ENCODE assay signal across 28 cellular contexts in genomic region chr18:4987452-4988405, GRCh38.
A peak's percentile ranks its signal among the peaks of the same experiment; 100 is the strongest.
DNase-seq lines count a peak whose midpoint lies in the region; ATAC-seq, FAIRE-seq and TF ChIP-seq lines count a peak whose summit lies in the region.
"Had no signal": no experiment of that assay in that cellular context is flagged by ENCODE, and none has a peak within 500 bp of the region (broad histone marks: within the 10 kb centered on the region; RNA-seq: fewer than 3 reads in every experiment).

No MANE protein-coding gene starts in this region.

- H2AK5ac ChIP-seq in H1 (ENCODE audit: low read depth, low read length) = no peak overlapping the region

- no peak overlapping the region for H4K5ac ChIP-seq in H1 (ENCODE audit: insufficient read length, low read depth, low read length)

- no peaks in the 10 kb centered on the region for H3K79me1 ChIP-seq in H1 (ENCODE audit: low read depth, low read length)

- H3K4me3 ChIP-seq in H1 (ENCODE audit: extremely low read depth in 1 of 4, insufficient read depth in 2 of 4, low read depth in 3 of 4, low read length in 4 of 4) = no peak overlapping the region
- H3K4me3 ChIP-seq in coronary artery = no peak overlapping the region
- H3K4me3 ChIP-seq in testis = no peak overlapping the region
- H3K4me3 ChIP-seq: breast epithelium, gastrocnemius medialis, SJSA1, suprapubic skin had no signal

- H3K36me3 ChIP-seq in H1 (ENCODE audit: control insufficient read depth in 2 of 4, insufficient read depth in 4 of 4, low read length in 3 of 4) (peaks cover 0 to 3% (median 0%) of the 10 kb centered on the region in 4 experiments; a peak in 2 of 8 replicates), testis (ENCODE audit: low read depth, missing control alignments) (no peaks in the 10 kb centered on the region)
- H3K36me3 ChIP-seq: breast epithelium, gastrocnemius medialis, SJSA1, suprapubic skin had no signal

- TF ChIP-seq CTCF in H1 (IDR thresholded peaks at IDR 0.05; ENCODE audit: control extremely low read depth in 1 of 3, insufficient read depth in 1 of 3, low read depth in 1 of 3, low read length in 3 of 3) = no peak
- no peak for TF ChIP-seq CTCF in coronary artery (IDR thresholded peaks at IDR 0.05)
- no peak for TF ChIP-seq CTCF in testis (IDR thresholded peaks at IDR 0.05)

- no peak overlapping the region for H2BK120ac ChIP-seq in H1 (replicated peaks; ENCODE audit: low read depth, low read length)

- DNase-seq in NCI-H446 (lab: John Stamatoyannopoulos, UW) (peak; percentile 7 to 45), NCI-H446 treated with DMSO at 0.1 percent for 48 hours (lab: John Stamatoyannopoulos, UW) (no peak), NCI-H187 (lab: John Stamatoyannopoulos, UW) (peak; percentile 19 to 28), H1 (ENCODE audit: low read depth in 1 of 2, low spot score in 2 of 2) (no peak), sciatic nerve (ENCODE audit: low spot score) (no peak), coronary artery (ENCODE audit: low spot score) (no peak), epidermal melanocyte (ENCODE audit: insufficient read length, low spot score) (no peak), testis (no peak)
- DNase-seq: activated CD4-positive, alpha-beta T cell treated with anti-CD3 and anti-CD28 coated beads for 48 hours; activated T-cell treated with anti-CD3 and anti-CD28 coated beads for 4 hours; Caco-2; DND-41; gastrocnemius medialis; GOT3; immature natural killer cell; KBM-7; mammary epithelial cell; NCI-H1436; NCI-H82; stimulated activated naive CD4-positive, alpha-beta T cell treated with Interleukin-2 at 50 U/mL for 16 hours; T-helper 9 cell had no signal

- H2AFZ ChIP-seq in H1 (ENCODE audit: low read length) = no peak overlapping the region

- no peak overlapping the region for H3K23ac ChIP-seq in H1 (ENCODE audit: insufficient read length)

- no peak overlapping the region for H2BK20ac ChIP-seq in H1 (ENCODE audit: low read length)

- TF ChIP-seq RAD21 in H1 (IDR thresholded peaks at IDR 0.05 in 1 of 2, conservative IDR thresholded peaks at IDR 0.05 in 1 of 2; ENCODE audit: low read depth in 2 of 2, low read length in 2 of 2) = no peak

- no peaks in the 10 kb centered on the region; the same call in 1 of the 2 replicates for H3K23me2 ChIP-seq in H1 (ENCODE audit: low read depth, low read length)

- TF ChIP-seq POLR2A in H1 (IDR thresholded peaks at IDR 0.05; ENCODE audit: control extremely low read depth in 1 of 2, low read depth in 2 of 2, low read length in 2 of 2) (no peak), testis (IDR thresholded peaks at IDR 0.05) (no peak)

- ATAC-seq in sciatic nerve = peak; percentile 17
- ATAC-seq: gastrocnemius medialis had no signal

- H3K4me1 ChIP-seq in H1 (replicated peaks in 1 of 4; ENCODE audit: control insufficient read depth in 3 of 4, insufficient read depth in 4 of 4, low read length in 3 of 4) (peaks cover 0 to 6% (median 0%) of the 10 kb centered on the region in 4 experiments; a peak in 2 of 7 replicates), testis (no peaks in the 10 kb centered on the region)
- H3K4me1 ChIP-seq: breast epithelium, Caco-2, gastrocnemius medialis, SJSA1, suprapubic skin had no signal

- H4K8ac ChIP-seq in H1 (ENCODE audit: extremely low read depth, insufficient read depth, low read length) = no peak overlapping the region

- POLR2A ChIA-PET in H1 (lab: Charles Lee; ENCODE audit: partially characterized antibody) = interaction anchor here (0.9 to 1.7 kb wide), 2 partner anchors 13 to 17 kb away, joined by 3 read pairs; no protein-coding TSS in a partner anchor

- no peaks in the 10 kb centered on the region for H4K20me1 ChIP-seq in H1 (replicated peaks in 1 of 2; ENCODE audit: control insufficient read depth in 1 of 2, insufficient read depth in 2 of 2, low read length in 2 of 2)

- H3K18ac ChIP-seq in H1 (ENCODE audit: extremely low read depth, low read length) = no peak overlapping the region

- CTCF ChIA-PET in H1 (lab: Charles Lee; ENCODE audit: partially characterized antibody) = interaction anchor here (0.9 to 1.0 kb wide), 2 partner anchors 9 to 10 kb away, joined by 3 read pairs; no protein-coding TSS in a partner anchor

- H4K91ac ChIP-seq in H1 (replicated peaks; ENCODE audit: insufficient read length, low read length) = no peak overlapping the region

- H2BK15ac ChIP-seq in H1 (ENCODE audit: low read length) = no peak overlapping the region

- H3K9me3 ChIP-seq in H1 (ENCODE audit: insufficient read depth in 2 of 2, low read depth in 1 of 2, low read length in 1 of 2) = peaks cover 10 to 13% of the 10 kb centered on the region in 2 experiments; a peak in 2 of 4 replicates
- H3K9me3 ChIP-seq in testis = no peaks in the 10 kb centered on the region
- H3K9me3 ChIP-seq: Caco-2, gastrocnemius medialis had no signal

- FAIRE-seq in H1 (lab: Jason Lieb, UNC) = no peak
- FAIRE-seq: A204.1, endothelial cell of umbilical vein, urothelium cell line had no signal

- no peak overlapping the region for H3K4ac ChIP-seq in H1 (replicated peaks; ENCODE audit: insufficient read length, low read depth, low read length)

- H3K79me2 ChIP-seq in H1 (ENCODE audit: control insufficient read depth in 1 of 2, insufficient read depth in 2 of 2, low read length in 2 of 2) = no peaks in the 10 kb centered on the region

- H3K14ac ChIP-seq in H1 (ENCODE audit: insufficient read length) = no peak overlapping the region

- H3K4me2 ChIP-seq in H1 (ENCODE audit: insufficient read depth in 1 of 2, low read depth in 2 of 2, low read length in 2 of 2) = no peak overlapping the region

- H3K9ac ChIP-seq in H1 (replicated peaks in 1 of 4; ENCODE audit: extremely low read depth in 1 of 4, low read depth in 3 of 4, low read length in 3 of 4) = no peak overlapping the region

- H3K56ac ChIP-seq in H1 (replicated peaks; ENCODE audit: insufficient read length, low read depth, low read length) = no peak overlapping the region

- no peak overlapping the region for H2BK5ac ChIP-seq in H1 (ENCODE audit: low read depth, low read length)

- H3K27ac ChIP-seq in H1 (ENCODE audit: low read depth, low read length) (no peak overlapping the region), coronary artery (no peak overlapping the region), testis (no peak overlapping the region)
- H3K27ac ChIP-seq: breast epithelium, gastrocnemius medialis, RWPE1, SJSA1, suprapubic skin had no signal

- no peak for TF ChIP-seq EP300 in H1 (IDR thresholded peaks at IDR 0.05; ENCODE audit: borderline replicate concordance in 1 of 2, low read depth in 2 of 2, low read length in 2 of 2)

- H3K27me3 ChIP-seq in H1 (replicated peaks in 1 of 4; ENCODE audit: control insufficient read depth in 3 of 4, extremely low read depth in 1 of 4, insufficient read depth in 3 of 4, low read length in 3 of 4) = peaks cover 0 to 7% (median 4%) of the 10 kb centered on the region in 4 experiments; a peak in 3 of 7 replicates
- no peaks in the 10 kb centered on the region for H3K27me3 ChIP-seq in testis
- H3K27me3 ChIP-seq: breast epithelium, gastrocnemius medialis, SJSA1, suprapubic skin had no signal

- H2BK12ac ChIP-seq in H1 (ENCODE audit: low read depth, low read length) = no peak overlapping the region

- intact Hi-C loops in sciatic nerve (cut with DNase I) (no loop called here), testis (cut with DNase I; ENCODE audit: low total_unique reads) (no loop called here)

- 71% methylated on average over 10 of the region's 10 CpGs; no CpG with 5 or more reads in 1 of the 2 experiments for WGBS in H1 (ENCODE audit: extremely low coverage in 1 of 2, insufficient coverage in 1 of 2, insufficient read length in 1 of 2, insufficient replicate concordance in 2 of 2, low coverage in 1 of 2, low lambda C conversion rate in 2 of 2, missing lambda C conversion rate in 1 of 2), 2 experiments
- 67 to 80% methylated on average over 2 to 10 of the region's 10 CpGs for WGBS in testis, 2 donors

TF ChIP-seq in H1, 55 proteins besides CTCF, POLR2A, EP300 and RAD21:
- TF ChIP-seq POLR2AphosphoS5 (IDR thresholded peaks at IDR 0.05; ENCODE audit: low read depth, low read length) = peak; percentile 31; the same call in 1 of the 2 replicates
- TF ChIP-seq JUND (IDR thresholded peaks at IDR 0.05; ENCODE audit: low read length) = peak; percentile 54; the same call in 1 of the 2 replicates
- peak; percentile 98 for TF ChIP-seq NANOG (IDR thresholded peaks at IDR 0.05; ENCODE audit: insufficient read depth, low read depth, low read length, poor library complexity, severe bottlenecking)
- no peak for TF ChIP-seq SIN3A (conservative IDR thresholded peaks at IDR 0.05 in 1 of 2, IDR thresholded peaks at IDR 0.05 in 1 of 2; ENCODE audit: low read depth in 1 of 2, low read length in 2 of 2)
- peak; percentile 41; the same call in 1 of the 2 replicates for TF ChIP-seq YY1 (IDR thresholded peaks at IDR 0.05; ENCODE audit: low read depth, low read length)
- peak; percentile 87 for TF ChIP-seq TCF12 (IDR thresholded peaks at IDR 0.05; ENCODE audit: low read depth, low read length)

Comparison
In these comparisons a context has a peak if more than half of its experiments do, and no peak if none do; other contexts are left out.
1. DNase-seq: peak in NCI-H446 (2 of 2) and NCI-H187 (2 of 2); none in NCI-H446 treated with DMSO at 0.1 percent for 48 hours (single experiment), H1 (0 of 2), sciatic nerve (single experiment), coronary artery (single experiment), epidermal melanocyte (single experiment) and testis (single experiment).